ENCODE assay signal across 8 cellular contexts in the genomic region with DNA sequence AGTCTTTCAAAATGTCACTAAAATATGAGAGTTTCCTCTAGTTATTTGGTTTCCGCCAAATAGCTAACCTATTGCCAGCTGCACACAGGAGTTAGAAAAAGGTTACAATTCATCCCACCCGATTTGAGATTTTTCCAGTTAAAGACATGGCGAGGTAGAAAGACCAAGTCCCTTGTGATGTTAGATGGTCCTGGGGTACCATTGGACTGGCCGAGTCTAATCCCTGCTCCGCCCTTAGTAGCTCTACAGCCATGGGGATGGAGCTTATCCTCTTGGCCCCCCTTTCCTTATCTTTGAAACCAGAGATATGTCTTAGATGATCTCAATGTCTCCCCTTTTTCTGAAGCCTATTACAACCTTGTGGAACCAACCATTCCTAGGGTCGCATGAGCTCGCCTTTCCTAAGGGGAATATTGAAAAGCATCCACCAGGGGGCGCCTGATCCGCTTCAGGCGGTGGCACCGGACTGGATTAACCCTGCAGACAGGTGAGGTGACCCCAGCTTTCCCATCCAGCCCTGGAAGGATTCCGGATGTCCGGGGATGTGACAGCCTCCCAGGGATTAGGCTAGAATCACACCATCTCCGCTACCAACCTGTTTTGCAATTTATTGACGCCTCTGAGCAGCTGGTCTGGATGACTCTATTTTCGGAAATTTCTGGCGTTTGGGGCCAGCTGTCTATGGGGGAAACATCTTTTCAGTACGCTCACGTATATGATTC.
DNase-seq lines count a peak whose midpoint lies in the region; ATAC-seq and TF ChIP-seq lines count a peak whose summit lies in the region.

No MANE protein-coding gene starts in this region.

- in situ Hi-C loops in ACHN (cut with HindIII; ENCODE audit: low pct_ligation_motif_present, low pct_unique_long_range_greater_than_20kb, low sequenced_read_pairs) (no loop called here), GM13977 (cut with MboI; ENCODE audit: low pct_unique_long_range_greater_than_20kb, low sequenced_read_pairs, unreplicated experiment) (loop anchor here (25.0 kb wide), 1 partner anchor 307 kb away; no protein-coding TSS in a partner anchor)

- no peak overlapping the region for H3K27ac ChIP-seq in effector memory CD4-positive, alpha-beta T cell (ENCODE audit: insufficient read depth, low read length, poor library complexity, severe bottlenecking)
- no peak overlapping the region for H3K27ac ChIP-seq in naive thymus-derived CD4-positive, alpha-beta T cell (ENCODE audit: low read depth, low read length)

- intact Hi-C loops in naive thymus-derived CD4-positive, alpha-beta T cell (cut with micrococcal nuclease) = loop anchor here (1.0 to 10.0 kb wide), 5 partner anchors 45 to 1497 kb away; a partner anchor contains a TSS

- H3K27me3 ChIP-seq in effector memory CD4-positive, alpha-beta T cell (replicated peaks; ENCODE audit: control insufficient read depth, insufficient read depth, low read length, poor library complexity, severe bottlenecking) = no peaks in the 10 kb centered on the region
- no peaks in the 10 kb centered on the region for H3K27me3 ChIP-seq in naive thymus-derived CD4-positive, alpha-beta T cell (ENCODE audit: control insufficient read depth in 2 of 2, insufficient read depth in 2 of 2, low read length in 2 of 2)

- POLR2A ChIA-PET in naive thymus-derived CD4-positive, alpha-beta T cell (lab: Charles Lee) = interaction anchor here (1.0 kb wide), 1 partner anchor 28 kb away, joined by 3 read pairs; no protein-coding TSS in a partner anchor

- no peaks in the 10 kb centered on the region for H3K4me1 Mint-ChIP-seq in naive thymus-derived CD4-positive, alpha-beta T cell

- H3K36me3 Mint-ChIP-seq in naive thymus-derived CD4-positive, alpha-beta T cell = peaks cover 0 to 3% (median 0%) of the 10 kb centered on the region in 5 donors

- no peak overlapping the region for H3K4me3 ChIP-seq in effector memory CD4-positive, alpha-beta T cell (ENCODE audit: insufficient read depth, low read depth, low read length, poor library complexity, severe bottlenecking)
- H3K4me3 ChIP-seq in naive thymus-derived CD4-positive, alpha-beta T cell (ENCODE audit: low read length) = no peak overlapping the region

- H3K9me3 ChIP-seq in effector memory CD4-positive, alpha-beta T cell (ENCODE audit: control insufficient read depth, low read length) = no peaks in the 10 kb centered on the region
- H3K9me3 ChIP-seq in naive thymus-derived CD4-positive, alpha-beta T cell (ENCODE audit: control insufficient read depth in 2 of 3, low read length in 3 of 3) = no peaks in the 10 kb centered on the region

- no peak overlapping the region for H3K27ac Mint-ChIP-seq in naive thymus-derived CD4-positive, alpha-beta T cell

- DNase-seq in ACHN = peak; percentile 39
- peak; percentile 69 for DNase-seq in GM13977 (ENCODE audit: low spot score)
- DNase-seq in NCI-H524 treated with DMSO at 0.1 percent for 48 hours (lab: John Stamatoyannopoulos, UW) = peak; percentile 24
- DNase-seq in activated CD4-positive, alpha-beta T cell treated with anti-CD3 and anti-CD28 coated beads, Interleukin-2, amount 50 U/mL, for 4 hours = peak; percentile 35 to 49
- peak; percentile 8 to 38 (median 12) for DNase-seq in effector memory CD4-positive, alpha-beta T cell
- DNase-seq in naive thymus-derived CD4-positive, alpha-beta T cell = peak in 8 of 9 donors; percentile 14 to 57 (median 41)
- peak; percentile 9 for DNase-seq in stromal cell of bone marrow (ENCODE audit: low read depth)

- H3K36me3 ChIP-seq in effector memory CD4-positive, alpha-beta T cell (ENCODE audit: control insufficient read depth, insufficient read depth, low read length) = no peaks in the 10 kb centered on the region
- no peaks in the 10 kb centered on the region for H3K36me3 ChIP-seq in naive thymus-derived CD4-positive, alpha-beta T cell (ENCODE audit: control insufficient read depth in 2 of 3, insufficient read depth in 3 of 3, low read length in 3 of 3)

- peaks cover 0 to 8% (median 1%) of the 10 kb centered on the region in 11 donors for H3K9me3 Mint-ChIP-seq in naive thymus-derived CD4-positive, alpha-beta T cell

- ATAC-seq in naive thymus-derived CD4-positive, alpha-beta T cell = peak; percentile 54
- no peak for ATAC-seq in GM21737 (IDR thresholded peaks at IDR 0.05; ENCODE audit: unreplicated experiment)

- CTCF ChIA-PET in naive thymus-derived CD4-positive, alpha-beta T cell (lab: Charles Lee) = interaction anchor here (0.6 to 1.8 kb wide), 11 partner anchors 17 to 1522 kb away, joined by 3 to 12 read pairs (median 3); no protein-coding TSS in a partner anchor

- TF ChIP-seq CTCF in GM13977 (IDR thresholded peaks at IDR 0.05; ENCODE audit: extremely low read depth, insufficient read depth, missing control alignments) = peak; percentile 84

- H3K4me3 Mint-ChIP-seq in naive thymus-derived CD4-positive, alpha-beta T cell = no peak overlapping the region

- H3K27me3 Mint-ChIP-seq in naive thymus-derived CD4-positive, alpha-beta T cell = peaks cover 0 to 6% (median 3%) of the 10 kb centered on the region in 5 donors

- H3K4me1 ChIP-seq in effector memory CD4-positive, alpha-beta T cell (ENCODE audit: control insufficient read depth, insufficient read depth, low read length, poor library complexity, severe bottlenecking) = no peaks in the 10 kb centered on the region
- H3K4me1 ChIP-seq in naive thymus-derived CD4-positive, alpha-beta T cell (ENCODE audit: control insufficient read depth in 2 of 2, insufficient read depth in 2 of 2, low read length in 2 of 2) = no peaks in the 10 kb centered on the region

Comparison
In these comparisons a context has a peak if more than half of its experiments do, and no peak if none do; other contexts are left out.
1. DNase-seq: peak in every context shown above with its lines; median percentile 69 in GM13977; 42 in activated CD4-positive, alpha-beta T cell treated with anti-CD3 and anti-CD28 coated beads, Interleukin-2, amount 50 U/mL, for 4 hours; 41 in naive thymus-derived CD4-positive, alpha-beta T cell; 39 in ACHN; 24 in NCI-H524 treated with DMSO at 0.1 percent for 48 hours; 12 in effector memory CD4-positive, alpha-beta T cell; 9 in stromal cell of bone marrow.